12 cellular contexts compared by ENCODE assay signal in the genomic region with DNA sequence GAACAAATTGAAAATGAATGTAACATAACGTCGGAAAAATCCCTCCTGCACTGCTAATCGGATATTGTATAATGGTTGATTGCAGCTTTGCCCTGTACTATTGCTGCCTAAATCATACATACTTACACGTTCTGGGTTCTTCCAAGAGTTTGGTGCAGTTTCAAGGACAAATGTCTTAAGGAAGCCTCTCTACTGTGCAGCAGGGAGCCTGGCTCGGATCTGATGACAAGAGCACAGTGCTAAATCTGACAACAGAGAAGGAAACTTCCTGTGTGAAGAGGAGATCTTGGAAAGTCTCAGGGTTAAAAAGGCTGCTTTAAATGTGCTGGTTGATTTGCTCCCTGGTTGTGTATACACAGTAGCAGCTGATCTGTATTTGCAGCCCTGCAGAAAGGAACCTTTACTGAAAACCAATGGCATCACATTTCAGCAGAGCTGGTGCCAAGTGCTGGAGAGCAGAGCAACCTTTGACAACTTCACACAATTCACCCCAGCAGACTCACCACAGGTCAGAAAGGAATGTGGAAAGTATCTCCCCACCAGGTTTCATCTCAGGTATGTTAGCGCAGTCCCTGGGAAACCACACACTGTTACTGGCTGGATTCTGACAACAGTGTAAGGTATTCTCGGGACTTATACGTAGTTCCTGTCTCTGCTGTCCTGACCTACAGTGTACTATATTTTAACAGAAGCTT.
A peak's percentile ranks its signal among the peaks of the same experiment; 100 is the strongest.
DNase-seq lines count a peak whose midpoint lies in the region; ATAC-seq, FAIRE-seq and TF ChIP-seq lines count a peak whose summit lies in the region.
"Had no signal": no experiment of that assay in that cellular context is flagged by ENCODE, and none has a peak within 500 bp of the region (broad histone marks: within the 10 kb centered on the region; RNA-seq: fewer than 3 reads in every experiment).

No MANE protein-coding gene starts in this region.

- intact Hi-C loops in dorsolateral prefrontal cortex (cut with DNase I): no loop called here
- intact Hi-C loops in transverse colon (cut with DNase I; ENCODE audit: low total_unique reads): no loop called here

- TF ChIP-seq CTCF in dorsolateral prefrontal cortex (IDR thresholded peaks at IDR 0.05 in 54 of 56, conservative IDR thresholded peaks at IDR 0.05 in 2 of 56; ENCODE audit: low read depth in 1 of 56, partially characterized antibody in 56 of 56): no peak
- TF ChIP-seq CTCF in transverse colon (IDR thresholded peaks at IDR 0.05): no peak

- no peaks in the 10 kb centered on the region for H3K36me3 ChIP-seq in transverse colon
- H3K36me3 ChIP-seq: upper lobe of right lung had no signal

- TF ChIP-seq POLR2A in transverse colon (IDR thresholded peaks at IDR 0.05): no peak

- DNase-seq in SIG-M5 treated with dmso at 0.1 percent for 504 hours (lab: John Stamatoyannopoulos, UW; ENCODE audit: unreplicated experiment) (peak; percentile 33), SIG-M5 (lab: John Stamatoyannopoulos, UW) (no peak), dorsolateral prefrontal cortex (no peak), left lobe of liver (ENCODE audit: low spot score) (peak; percentile 46), transverse colon (no peak), urothelium cell line (ENCODE audit: low spot score) (no peak), HTR-8/SVneo (ENCODE audit: insufficient read length, low spot score) (no peak), AG08395 (ENCODE audit: low spot score) (no peak)
- DNase-seq: ACHN; stimulated activated CD4-positive, alpha-beta T cell treated with anti-CD3 and anti-CD28 coated beads, Interleukin-2, amount 100 ng/mL, for 48 hours; upper lobe of right lung had no signal

- no peaks in the 10 kb centered on the region for H3K27me3 ChIP-seq in dorsolateral prefrontal cortex
- H3K27me3 ChIP-seq in transverse colon: no peaks in the 10 kb centered on the region
- H3K27me3 ChIP-seq: upper lobe of right lung had no signal

- no peaks in the 10 kb centered on the region for H3K9me3 ChIP-seq in transverse colon
- H3K9me3 ChIP-seq: upper lobe of right lung had no signal

- H3K4me3 ChIP-seq in dorsolateral prefrontal cortex (peak overlapping the region in 56 of 59 donors; percentile 5 to 62 (median 40)), transverse colon (no peak overlapping the region)
- H3K4me3 ChIP-seq: upper lobe of right lung had no signal

- WGBS in transverse colon (ENCODE audit: low coverage in 1 of 2), 2 donors: 38 to 40% methylated on average over 7 to 8 of the region's 8 CpGs

- no peak for TF ChIP-seq EP300 in transverse colon (IDR thresholded peaks at IDR 0.05; ENCODE audit: low read depth)

- H3K4me1 ChIP-seq in transverse colon: no peaks in the 10 kb centered on the region
- H3K4me1 ChIP-seq: upper lobe of right lung had no signal

- in situ Hi-C loops in transverse colon (cut with MboI; ENCODE audit: low pct_ligation_motif_present in 1 of 4, low pct_unique_long_range_greater_than_20kb in 1 of 4, low sequenced_read_pairs in 3 of 4): no loop called here

- H3K27ac ChIP-seq in dorsolateral prefrontal cortex (peak overlapping the region in 37 of 59 donors; percentile 5 to 77 (median 43)), transverse colon (peak overlapping the region in 3 of 4 donors; percentile 4 to 14 (median 5))
- H3K27ac ChIP-seq: upper lobe of right lung had no signal

- ATAC-seq in left lobe of liver: peak; percentile 78
- ATAC-seq: esophagus mucosa, upper lobe of right lung had no signal

- FAIRE-seq in urothelium cell line (lab: Jason Lieb, UNC) (no peak), HTR-8/SVneo (lab: Jason Lieb, UNC) (no peak)

Comparison
In these comparisons a context has a peak if more than half of its experiments do, and no peak if none do; other contexts are left out.
1. DNase-seq: peak in SIG-M5 treated with dmso at 0.1 percent for 504 hours (single experiment) and left lobe of liver (single experiment); none in SIG-M5 (single experiment), dorsolateral prefrontal cortex (0 of 10), transverse colon (single experiment), urothelium cell line (single experiment), HTR-8/SVneo (single experiment) and AG08395 (single experiment).
2. H3K4me3 ChIP-seq: peak in dorsolateral prefrontal cortex (56 of 59); none in transverse colon (0 of 4).